In the genomic region with DNA sequence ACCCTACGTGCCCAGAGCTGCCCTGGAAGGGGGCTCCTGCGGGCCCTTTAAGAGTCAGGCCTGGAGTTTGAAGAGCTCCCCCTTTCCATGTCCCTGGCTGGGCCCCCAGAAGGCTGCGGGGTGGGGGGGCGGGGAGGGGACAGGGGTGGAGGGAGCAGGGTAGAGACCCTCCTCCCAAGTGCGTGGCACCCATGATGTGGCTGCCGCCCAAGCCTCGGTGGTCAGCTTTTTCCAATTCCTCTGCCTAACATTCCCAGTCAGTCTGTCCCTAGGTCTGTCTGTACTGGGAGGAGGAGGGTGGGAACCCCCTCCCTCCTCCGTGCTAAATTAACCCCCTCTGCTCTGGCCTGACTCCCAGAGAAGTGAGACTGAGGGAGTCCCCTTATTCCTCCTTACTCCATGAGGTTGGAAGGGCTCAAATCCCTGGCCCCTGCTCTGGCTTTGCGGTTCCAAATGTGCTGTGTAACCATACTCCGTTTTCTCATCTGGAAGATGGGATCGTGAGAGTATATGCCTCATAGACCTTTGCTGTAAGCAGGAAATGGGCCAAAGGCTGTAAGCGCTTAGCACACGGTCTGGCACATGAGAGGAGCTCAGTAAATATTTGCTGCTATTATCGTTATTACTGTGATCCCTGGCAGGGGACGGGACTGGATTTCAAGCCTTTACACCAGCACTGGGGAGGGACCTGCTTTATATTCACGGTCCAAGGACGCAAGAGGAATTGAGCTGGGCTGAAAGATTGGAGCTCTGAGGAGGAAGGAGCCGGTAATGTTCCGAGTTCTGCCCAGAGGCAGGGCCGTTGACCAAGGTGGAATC, we compare ENCODE assay signal across 8 cellular contexts. TPM values are rescaled to one million over a fixed set of nuclear protein-coding genes. Genes with fewer than 3 reads are reported as not detected.
DNase-seq lines count a peak whose midpoint lies in the region; ATAC-seq, FAIRE-seq and TF ChIP-seq lines count a peak whose summit lies in the region.

No MANE protein-coding gene starts in this region.

- peak overlapping the region; percentile 56 for H3K27ac Mint-ChIP-seq in T-helper 17 cell

- peaks cover 4% of the 10 kb centered on the region for H3K36me3 Mint-ChIP-seq in T-helper 17 cell (ENCODE audit: low read depth)

- no peaks in the 10 kb centered on the region; the same call in 1 of the 2 replicates for H3K27me3 ChIP-seq in H7 (ENCODE audit: control insufficient read depth, insufficient read depth, low read length)
- no peaks in the 10 kb centered on the region for H3K27me3 ChIP-seq in sigmoid colon

- peaks cover 0 to 63% (median 61%) of the 10 kb centered on the region in 4 donors for H3K4me1 ChIP-seq in sigmoid colon

- H3K4me3 ChIP-seq in H7 (ENCODE audit: insufficient read depth, low read depth, low read length) (peak overlapping the region; percentile 59), sigmoid colon (peak overlapping the region; percentile 28 to 59 (median 50))

- no peaks in the 10 kb centered on the region; the same call in 1 of the 2 replicates for H3K36me3 ChIP-seq in H7 (replicated peaks; ENCODE audit: control insufficient read depth, insufficient read depth, low read length)
- peaks cover 0 to 4% (median 0%) of the 10 kb centered on the region in 4 donors for H3K36me3 ChIP-seq in sigmoid colon

- TF ChIP-seq CTCF in sigmoid colon (IDR thresholded peaks at IDR 0.05) = no peak

- no peak for FAIRE-seq in H54 (lab: Jason Lieb, UNC)

- no peak for DNase-seq in H7
- DNase-seq in T-helper 17 cell = no peak
- DNase-seq in glomerular visceral epithelial cell (ENCODE audit: extremely low spot score) = peak; percentile 29
- DNase-seq in sigmoid colon = peak; percentile 84
- no peak for DNase-seq in stimulated activated CD4-positive, alpha-beta T cell treated with anti-CD3 and anti-CD28 coated beads, Interleukin-4, amount 100 ng/mL, for 4 hours
- DNase-seq in H54 (ENCODE audit: insufficient read length, low spot score) = no peak

- WGBS in sigmoid colon, 2 donors = 4 to 10% methylated on average over 20 of the region's 20 CpGs

- H3K27me3 Mint-ChIP-seq in T-helper 17 cell = peaks cover 39% of the 10 kb centered on the region

- no peak for TF ChIP-seq EP300 in sigmoid colon (IDR thresholded peaks at IDR 0.05)

- H3K4me1 Mint-ChIP-seq in T-helper 17 cell = peaks cover 43% of the 10 kb centered on the region

- no peaks in the 10 kb centered on the region for H3K9me3 ChIP-seq in T-helper 17 cell (ENCODE audit: control insufficient read depth, low read length, poor library complexity, severe bottlenecking)
- H3K9me3 ChIP-seq in sigmoid colon = no peaks in the 10 kb centered on the region

- TF ChIP-seq POLR2A in sigmoid colon (IDR thresholded peaks at IDR 0.05) = no peak
- TF ChIP-seq POLR2A in H54 (IDR thresholded peaks at IDR 0.05; ENCODE audit: low read depth, low read length) = no peak

- ATAC-seq in T-helper 17 cell = no peak
- ATAC-seq in HG03342 (IDR thresholded peaks at IDR 0.05; ENCODE audit: unreplicated experiment) = no peak
- no peak for ATAC-seq in GM18870 (IDR thresholded peaks at IDR 0.05; ENCODE audit: unreplicated experiment)

- H3K27ac ChIP-seq in sigmoid colon = peak overlapping the region; percentile 82 to 92 (median 90)

- H3K4me3 Mint-ChIP-seq in T-helper 17 cell = peak overlapping the region; percentile 76

- intact Hi-C loops in sigmoid colon (cut with DNase I) = loop anchor here (1.0 to 5.0 kb wide), 3 partner anchors 38 to 122 kb away; no protein-coding TSS in a partner anchor

RNA-seq across cellular contexts. Expression of a gene that starts 0.7 kb away (rescaled TPM):
- total RNA-seq in H7 (2014; rRNA removed; shearing (Covaris generic)) = 10.3 and 13.8 TPM in 2 replicates
- total RNA-seq in T-helper 17 cell = not detected
- total RNA-seq in sigmoid colon = 100 to 1,000 TPM in 2 of 4 donors, 10 to 100 TPM in 2; 43.1 to 271 (median 98.8) TPM
- 10 to 100 TPM in 1 of 3 donors, 1 to 10 TPM in 2; 4.6 to 23.4 (median 4.8) TPM for polyA plus RNA-seq in sigmoid colon

RNA-seq across cellular contexts. Expression of a gene that starts 59.7 kb away (rescaled TPM):
- total RNA-seq in H7 (2014; rRNA removed; shearing (Covaris generic)) = 28.0 and 39.8 TPM in 2 replicates
- total RNA-seq in T-helper 17 cell = 1 to 10 TPM; 1.0 to 1.4 TPM
- total RNA-seq in sigmoid colon = 1 to 10 TPM; 1.4 to 3.9 (median 1.5) TPM
- 1 to 10 TPM in 1 of 3 donors, not detected in 2; 1.3 TPM for polyA plus RNA-seq in sigmoid colon

RNA-seq across cellular contexts. Expression of a gene that starts 59.8 kb away (rescaled TPM):
- total RNA-seq in H7 (2014; rRNA removed; shearing (Covaris generic)) = 95.7 and 129 TPM in 2 replicates
- 10 to 100 TPM; 44.0 to 47.6 TPM for total RNA-seq in T-helper 17 cell
- total RNA-seq in sigmoid colon = 10 to 100 TPM; 52.9 to 87.4 (median 65.7) TPM
- 10 to 100 TPM; 56.5 to 74.2 (median 66.4) TPM for polyA plus RNA-seq in sigmoid colon

Comparison
In these comparisons a context has a peak if more than half of its experiments do, and no peak if none do; other contexts are left out.
1. DNase-seq: peak in glomerular visceral epithelial cell (single experiment) and sigmoid colon (single experiment); none in H7 (single experiment), T-helper 17 cell (0 of 3), stimulated activated CD4-positive, alpha-beta T cell treated with anti-CD3 and anti-CD28 coated beads, Interleukin-4, amount 100 ng/mL, for 4 hours (0 of 2) and H54 (single experiment).
2. RNA of a gene that starts 0.7 kb away (total RNA-seq): 43.1 to 271 TPM in sigmoid colon and 10.3 to 13.8 TPM in H7; not detected in T-helper 17 cell; every median in the first group is over 10 times any median in the second.